Comparison of ENCODE assay signal across 8 cellular contexts in genomic region chr9:34253460-34253837, GRCh38.
DNase-seq lines count a peak whose midpoint lies in the region; TF ChIP-seq lines count a peak whose summit lies in the region.

No MANE protein-coding gene starts in this region.

- TF ChIP-seq CTCF in BE2C (IDR thresholded peaks at IDR 0.05; ENCODE audit: low read depth, low read length): peak; percentile 35
- no peak; the same call in 1 of the 2 replicates for TF ChIP-seq CTCF in SK-N-SH (IDR thresholded peaks at IDR 0.05)
- peak; percentile 38 for TF ChIP-seq CTCF in osteoblast (IDR thresholded peaks at IDR 0.05; ENCODE audit: extremely low read depth, low read depth, low read length)
- no peak for TF ChIP-seq CTCF in OCI-LY7 (conservative IDR thresholded peaks at IDR 0.05; ENCODE audit: low read length)

- TF ChIP-seq EP300 in SK-N-SH (IDR thresholded peaks at IDR 0.05; ENCODE audit: borderline replicate concordance in 1 of 2, low read depth in 1 of 2, low read length in 1 of 2): no peak

- DNase-seq in BE2C (peak; percentile 27), SK-N-SH (no peak), fibroblast of peridontal ligament (ENCODE audit: extremely low read depth) (peak; percentile 75), osteoblast (ENCODE audit: insufficient read length, low spot score, missing footprints) (peak; percentile 66), OCI-LY7 (ENCODE audit: low spot score) (no peak), retina (no peak)
- DNase-seq in activated naive CD4-positive, alpha-beta T cell treated with anti-CD3 and anti-CD28 coated beads, Interleukin-2, amount 50 U/mL, for 16 hours: no peak
- no peak for DNase-seq in stimulated activated CD8-positive, alpha-beta memory T cell treated with anti-CD3 and anti-CD28 coated beads, Interleukin-4, amount 100 ng/mL, for 48 hours

- no peak overlapping the region for H3K4me3 ChIP-seq in BE2C (ENCODE audit: low read depth, low read length)
- H3K4me3 ChIP-seq in SK-N-SH (ENCODE audit: low read depth in 2 of 2, low read length in 1 of 2): no peak overlapping the region
- H3K4me3 ChIP-seq in osteoblast (ENCODE audit: insufficient read depth, low read length): no peak overlapping the region
- no peak overlapping the region for H3K4me3 ChIP-seq in OCI-LY7 (ENCODE audit: low read depth, low read length, poor library complexity, severe bottlenecking)

- H3K4me2 ChIP-seq in SK-N-SH (no peak overlapping the region), osteoblast (ENCODE audit: insufficient read depth, low read length) (no peak overlapping the region), OCI-LY7 (ENCODE audit: low read length) (no peak overlapping the region)

- peaks cover 2% of the 10 kb centered on the region; the same call in 1 of the 2 replicates for H4K20me1 ChIP-seq in SK-N-SH (ENCODE audit: insufficient read depth)
- H4K20me1 ChIP-seq in osteoblast (ENCODE audit: insufficient read depth, low read length): peaks cover 31% of the 10 kb centered on the region
- no peaks in the 10 kb centered on the region for H4K20me1 ChIP-seq in OCI-LY7 (ENCODE audit: insufficient read depth, low read length)

- peaks cover 63% of the 10 kb centered on the region for H3K36me3 ChIP-seq in BE2C
- peaks cover 0 to 69% of the 10 kb centered on the region in 2 experiments for H3K36me3 ChIP-seq in SK-N-SH (replicated peaks in 1 of 2; ENCODE audit: control insufficient read depth in 1 of 2, insufficient read depth in 2 of 2, low read length in 1 of 2)
- H3K36me3 ChIP-seq in osteoblast (ENCODE audit: insufficient read depth, low read length): peaks cover 44% of the 10 kb centered on the region
- H3K36me3 ChIP-seq in OCI-LY7 (ENCODE audit: insufficient read depth, low read length): peaks cover 99% of the 10 kb centered on the region

- H3K9me3 ChIP-seq in BE2C (no peaks in the 10 kb centered on the region), SK-N-SH (no peaks in the 10 kb centered on the region), osteoblast (ENCODE audit: low read depth, low read length) (no peaks in the 10 kb centered on the region), OCI-LY7 (ENCODE audit: low read length) (no peaks in the 10 kb centered on the region)

- H3K79me2 ChIP-seq in SK-N-SH (ENCODE audit: insufficient read depth) (peaks cover 8% of the 10 kb centered on the region; the same call in 1 of the 2 replicates), osteoblast (ENCODE audit: insufficient read depth, low read length) (peaks cover 11% of the 10 kb centered on the region), OCI-LY7 (ENCODE audit: insufficient read depth, low read depth, low read length) (no peaks in the 10 kb centered on the region)

- H3K27me3 ChIP-seq in BE2C: no peaks in the 10 kb centered on the region
- no peaks in the 10 kb centered on the region for H3K27me3 ChIP-seq in SK-N-SH (ENCODE audit: insufficient read depth)
- no peaks in the 10 kb centered on the region for H3K27me3 ChIP-seq in osteoblast (ENCODE audit: insufficient read depth, low read length)

- H3F3A ChIP-seq in SK-N-SH (replicated peaks; ENCODE audit: insufficient read depth): peaks cover 22% of the 10 kb centered on the region

- H3K4me1 ChIP-seq in BE2C: peaks cover 10% of the 10 kb centered on the region
- H3K4me1 ChIP-seq in SK-N-SH (ENCODE audit: control insufficient read depth in 1 of 2, insufficient read depth in 2 of 2, low read depth in 1 of 2, low read length in 1 of 2): peaks cover 17 to 25% of the 10 kb centered on the region in 2 experiments; a peak in 3 of 4 replicates
- H3K4me1 ChIP-seq in osteoblast (ENCODE audit: insufficient read depth, low read length): peaks cover 50% of the 10 kb centered on the region
- H3K4me1 ChIP-seq in OCI-LY7 (ENCODE audit: insufficient read depth, low read length, poor library complexity, severe bottlenecking): no peaks in the 10 kb centered on the region

- WGBS in SK-N-SH (ENCODE audit: low lambda C conversion rate): 78% methylated on average over 3 of the region's 3 CpGs

- BruUV-seq in OCI-LY7 (replicated peaks; lab: Mats Ljungman, UMichigan): no TSS peak

- CTCF ChIA-PET in SK-N-SH (lab: Yijun Ruan, JAX) (interaction anchor here (0.6 to 4.5 kb wide), 26 partner anchors 8 to 629 kb away, joined by 3 to 24 read pairs (median 4); partner anchors contain the start of gene UBAP1), OCI-LY7 (lab: Charles Lee; ENCODE audit: unreplicated experiment) (no interaction called here)

- POLR2A ChIA-PET in SK-N-SH (lab: Yijun Ruan, JAX): no interaction called here
- POLR2A ChIA-PET in OCI-LY7 (lab: Charles Lee): interaction anchor here (1.3 kb wide), 1 partner anchor 11 kb away, joined by 3 read pairs; no protein-coding TSS in a partner anchor

- H2AFZ ChIP-seq in SK-N-SH (ENCODE audit: low read depth) (no peak overlapping the region), osteoblast (ENCODE audit: low read length) (no peak overlapping the region), OCI-LY7 (ENCODE audit: low read length) (no peak overlapping the region)

- H3K9ac ChIP-seq in SK-N-SH: no peak overlapping the region

- TF ChIP-seq RAD21 in SK-N-SH (IDR thresholded peaks at IDR 0.05; ENCODE audit: low read length): peak; percentile 41

- intact Hi-C loops in OCI-LY7 (cut with micrococcal nuclease; ENCODE audit: unreplicated experiment): loop anchor here (1.0 to 5.0 kb wide), 4 partner anchors 127 to 329 kb away; partner anchors contain the start of gene DCAF12

- H3K9me2 ChIP-seq in SK-N-SH (no peaks in the 10 kb centered on the region), OCI-LY7 (ENCODE audit: insufficient read depth, low read length) (no peaks in the 10 kb centered on the region)

- H3K27ac ChIP-seq in SK-N-SH (ENCODE audit: low read depth in 2 of 2, low read length in 1 of 2) (peak overlapping the region; percentile 34 to 69; a peak in 3 of 4 replicates), osteoblast (ENCODE audit: low read depth, low read length) (peak overlapping the region; percentile 84), OCI-LY7 (ENCODE audit: low read depth, low read length, poor library complexity, severe bottlenecking) (no peak overlapping the region)

TF ChIP-seq in SK-N-SH, 30 proteins besides CTCF, POLR2A, EP300 and RAD21:
- TF ChIP-seq SMC3 (IDR thresholded peaks at IDR 0.05; ENCODE audit: low read depth, low read length) (peak; percentile 9; the same call in 1 of the 2 replicates), POLR2AphosphoS5 (IDR thresholded peaks at IDR 0.05; ENCODE audit: low read depth, low read length) (no peak)
- TF ChIP-seq, protein P1, sequence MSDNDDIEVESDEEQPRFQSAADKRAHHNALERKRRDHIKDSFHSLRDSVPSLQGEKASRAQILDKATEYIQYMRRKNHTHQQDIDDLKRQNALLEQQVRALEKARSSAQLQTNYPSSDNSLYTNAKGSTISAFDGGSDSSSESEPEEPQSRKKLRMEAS (IDR thresholded peaks at IDR 0.05; ENCODE audit: low read depth): no peak
- TF ChIP-seq, protein P2, sequence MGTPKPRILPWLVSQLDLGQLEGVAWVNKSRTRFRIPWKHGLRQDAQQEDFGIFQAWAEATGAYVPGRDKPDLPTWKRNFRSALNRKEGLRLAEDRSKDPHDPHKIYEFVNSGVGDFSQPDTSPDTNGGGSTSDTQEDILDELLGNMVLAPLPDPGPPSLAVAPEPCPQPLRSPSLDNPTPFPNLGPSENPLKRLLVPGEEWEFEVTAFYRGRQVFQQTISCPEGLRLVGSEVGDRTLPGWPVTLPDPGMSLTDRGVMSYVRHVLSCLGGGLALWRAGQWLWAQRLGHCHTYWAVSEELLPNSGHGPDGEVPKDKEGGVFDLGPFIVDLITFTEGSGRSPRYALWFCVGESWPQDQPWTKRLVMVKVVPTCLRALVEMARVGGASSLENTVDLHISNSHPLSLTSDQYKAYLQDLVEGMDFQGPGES (IDR thresholded peaks at IDR 0.05; ENCODE audit: low read depth, low read length): no peak
TF ChIP-seq in SK-N-SH: peak in this region for 1.

Comparison
In these comparisons a context has a peak if more than half of its experiments do, and no peak if none do; other contexts are left out.
1. DNase-seq: peak in BE2C (single experiment), fibroblast of peridontal ligament (single experiment) and osteoblast (single experiment); none in SK-N-SH (single experiment), activated naive CD4-positive, alpha-beta T cell treated with anti-CD3 and anti-CD28 coated beads, Interleukin-2, amount 50 U/mL, for 16 hours (single experiment), OCI-LY7 (single experiment), stimulated activated CD8-positive, alpha-beta memory T cell treated with anti-CD3 and anti-CD28 coated beads, Interleukin-4, amount 100 ng/mL, for 48 hours (single experiment) and retina (single experiment).
2. CTCF ChIP-seq: peak in BE2C (single experiment) and osteoblast (single experiment); none in SK-N-SH (single experiment) and OCI-LY7 (single experiment).